ENCODE assay signal across 18 cellular contexts in the genomic region with DNA sequence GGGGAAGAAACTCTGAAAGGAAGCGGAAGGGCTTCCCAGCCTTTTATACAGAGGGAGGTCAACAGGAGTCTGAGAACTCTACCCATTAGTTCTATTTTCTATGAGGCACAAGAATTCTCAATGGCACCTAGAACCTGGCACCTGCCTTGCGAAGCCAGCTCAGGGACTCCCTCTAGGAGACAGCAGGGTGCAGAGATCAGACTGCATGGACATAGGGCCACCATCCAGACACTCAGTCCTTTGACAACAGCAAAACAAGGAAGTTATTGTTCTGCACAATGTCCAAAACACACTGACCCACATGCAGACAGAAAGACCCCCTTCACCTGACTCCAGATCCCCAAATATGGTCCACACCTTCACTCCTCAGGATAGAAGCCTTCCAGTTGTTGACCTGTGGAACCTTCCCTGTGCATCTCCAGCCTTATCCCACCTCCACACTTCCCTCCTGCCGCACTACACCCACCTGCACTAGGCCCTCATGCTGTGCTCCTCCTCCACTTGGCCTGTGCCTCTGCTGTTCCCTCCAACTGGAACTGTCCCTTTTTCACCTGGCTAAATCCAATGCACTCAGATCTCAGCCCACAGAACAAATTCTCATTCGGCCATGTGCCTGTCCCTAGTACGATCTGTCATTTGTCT. TPM values are rescaled to one million over a fixed set of nuclear protein-coding genes. Genes with fewer than 3 reads are reported as not detected.
DNase-seq lines count a peak whose midpoint lies in the region; ATAC-seq and TF ChIP-seq lines count a peak whose summit lies in the region.
"Had no signal": no experiment of that assay in that cellular context is flagged by ENCODE, and none has a peak within 500 bp of the region (broad histone marks: within the 10 kb centered on the region; RNA-seq: fewer than 3 reads in every experiment).

No MANE protein-coding gene starts in this region.

- H3K4me1 Mint-ChIP-seq in central memory CD8-positive, alpha-beta T cell, result peaks cover 39% of the 10 kb centered on the region

- POLR2A ChIA-PET in HEK293 (lab: Yijun Ruan, JAX), result no interaction called here

- H3K4me1 ChIP-seq in HEK293 (ENCODE audit: control insufficient read depth, insufficient read depth, low read length), result peaks cover 7% of the 10 kb centered on the region

- H3K36me3 ChIP-seq in HEK293 (ENCODE audit: control insufficient read depth in 2 of 2, insufficient read depth in 1 of 2, low read length in 2 of 2), result peaks cover 0 to 3% of the 10 kb centered on the region in 2 experiments; a peak in 1 of 3 replicates

- H3K36me3 Mint-ChIP-seq in central memory CD8-positive, alpha-beta T cell (ENCODE audit: insufficient read depth), result peaks cover 17% of the 10 kb centered on the region

- no peak overlapping the region for H3K27ac ChIP-seq in HEK293 (ENCODE audit: extremely low read depth, low read depth, low read length)
- peak overlapping the region; percentile 96 for H3K27ac ChIP-seq in layer of hippocampus (ENCODE audit: low read depth, low read length)

- H3K27me3 Mint-ChIP-seq in central memory CD8-positive, alpha-beta T cell, result no peaks in the 10 kb centered on the region
- H3K27me3 Mint-ChIP-seq: CD4-positive, CD25-positive, alpha-beta regulatory T cell had no signal

- no peaks in the 10 kb centered on the region for H3K9me3 ChIP-seq in HEK293 (ENCODE audit: control insufficient read depth, insufficient read depth, low read depth, low read length)

- peak overlapping the region; percentile 11 for H3K27ac Mint-ChIP-seq in central memory CD8-positive, alpha-beta T cell (ENCODE audit: low read depth)
- H3K27ac Mint-ChIP-seq: GM23338 had no signal

- DNase-seq in central memory CD8-positive, alpha-beta T cell (ENCODE audit: low spot score in 2 of 2), result no peak
- peak; percentile 75 for DNase-seq in superior temporal gyrus (ENCODE audit: extremely low spot score)
- no peak for DNase-seq in left lobe of liver (ENCODE audit: low spot score)
- DNase-seq in glomerular visceral epithelial cell (ENCODE audit: extremely low spot score), result no peak
- no peak for DNase-seq in activated naive CD4-positive, alpha-beta T cell treated with Interleukin-2 at 50 U/mL for 16 hours
- DNase-seq: AML-193; CD4-positive, CD25-positive, alpha-beta regulatory T cell; GF-D8; IMR-90; Kasumi-1; NCI-H1105 treated with DMSO at 0.1 percent for 48 hours; NCI-H1930; NCI-H2171 treated with DMSO at 0.1 percent for 48 hours; NCI-H510A; SHP77 had no signal

- TF ChIP-seq CTCF in HEK293 (tag by site-specific recombination; IDR thresholded peaks at IDR 0.05), result no peak

- no peak overlapping the region for H3K4me3 Mint-ChIP-seq in central memory CD8-positive, alpha-beta T cell
- H3K4me3 Mint-ChIP-seq: CD4-positive, CD25-positive, alpha-beta regulatory T cell; GM23338 had no signal

- CTCF ChIA-PET in HEK293 (lab: Yijun Ruan, JAX), result interaction anchor here (1.1 kb wide), 1 partner anchor 157 kb away, joined by 3 read pairs; no protein-coding TSS in a partner anchor

- H3K4me3 ChIP-seq in HEK293 (ENCODE audit: low read depth, low read length), result no peak overlapping the region
- H3K4me3 ChIP-seq: GM23338 had no signal

- no peaks in the 10 kb centered on the region for H3K27me3 ChIP-seq in layer of hippocampus (ENCODE audit: control insufficient read depth, insufficient read depth, low read length)

- H3K9me3 Mint-ChIP-seq in central memory CD8-positive, alpha-beta T cell, result no peaks in the 10 kb centered on the region
- H3K9me3 Mint-ChIP-seq: CD4-positive, CD25-positive, alpha-beta regulatory T cell; GM23338 had no signal

- ATAC-seq in central memory CD8-positive, alpha-beta T cell (replicated peaks; ENCODE audit: extremely low read depth, poor library complexity, severe bottlenecking), result no peak
- no peak for ATAC-seq in left lobe of liver
- ATAC-seq: GM23338 had no signal

TF ChIP-seq in HEK293, 187 proteins besides CTCF, POLR2A, EP300 and RAD21:
- TF ChIP-seq ZNF560 (tag by site-specific recombination; IDR thresholded peaks at IDR 0.05; ENCODE audit: borderline replicate concordance), result no peak
- peak; percentile 24; the same call in 1 of the 2 replicates for TF ChIP-seq ZNF600 (tag by site-specific recombination; IDR thresholded peaks at IDR 0.05)
- peak; percentile 67 for TF ChIP-seq ZFHX2 (tag by site-specific recombination; conservative IDR thresholded peaks at IDR 0.05)
- TF ChIP-seq ZNF776 (tag by site-specific recombination; IDR thresholded peaks at IDR 0.05; ENCODE audit: borderline replicate concordance), result no peak
- TF ChIP-seq ZFP41 (tag by site-specific recombination; IDR thresholded peaks at IDR 0.05; ENCODE audit: borderline replicate concordance), result no peak
- TF ChIP-seq, protein P1, sequence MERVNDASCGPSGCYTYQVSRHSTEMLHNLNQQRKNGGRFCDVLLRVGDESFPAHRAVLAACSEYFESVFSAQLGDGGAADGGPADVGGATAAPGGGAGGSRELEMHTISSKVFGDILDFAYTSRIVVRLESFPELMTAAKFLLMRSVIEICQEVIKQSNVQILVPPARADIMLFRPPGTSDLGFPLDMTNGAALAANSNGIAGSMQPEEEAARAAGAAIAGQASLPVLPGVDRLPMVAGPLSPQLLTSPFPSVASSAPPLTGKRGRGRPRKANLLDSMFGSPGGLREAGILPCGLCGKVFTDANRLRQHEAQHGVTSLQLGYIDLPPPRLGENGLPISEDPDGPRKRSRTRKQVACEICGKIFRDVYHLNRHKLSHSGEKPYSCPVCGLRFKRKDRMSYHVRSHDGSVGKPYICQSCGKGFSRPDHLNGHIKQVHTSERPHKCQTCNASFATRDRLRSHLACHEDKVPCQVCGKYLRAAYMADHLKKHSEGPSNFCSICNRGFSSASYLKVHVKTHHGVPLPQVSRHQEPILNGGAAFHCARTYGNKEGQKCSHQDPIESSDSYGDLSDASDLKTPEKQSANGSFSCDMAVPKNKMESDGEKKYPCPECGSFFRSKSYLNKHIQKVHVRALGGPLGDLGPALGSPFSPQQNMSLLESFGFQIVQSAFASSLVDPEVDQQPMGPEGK (tag by site-specific recombination; IDR thresholded peaks at IDR 0.05), result no peak
- peak; percentile 83 for TF ChIP-seq EGR2 (tag by site-specific recombination; IDR thresholded peaks at IDR 0.05; ENCODE audit: low read depth)
- TF ChIP-seq ZNF133 (tag by site-specific recombination; IDR thresholded peaks at IDR 0.05), result no peak
- TF ChIP-seq, protein P2, sequence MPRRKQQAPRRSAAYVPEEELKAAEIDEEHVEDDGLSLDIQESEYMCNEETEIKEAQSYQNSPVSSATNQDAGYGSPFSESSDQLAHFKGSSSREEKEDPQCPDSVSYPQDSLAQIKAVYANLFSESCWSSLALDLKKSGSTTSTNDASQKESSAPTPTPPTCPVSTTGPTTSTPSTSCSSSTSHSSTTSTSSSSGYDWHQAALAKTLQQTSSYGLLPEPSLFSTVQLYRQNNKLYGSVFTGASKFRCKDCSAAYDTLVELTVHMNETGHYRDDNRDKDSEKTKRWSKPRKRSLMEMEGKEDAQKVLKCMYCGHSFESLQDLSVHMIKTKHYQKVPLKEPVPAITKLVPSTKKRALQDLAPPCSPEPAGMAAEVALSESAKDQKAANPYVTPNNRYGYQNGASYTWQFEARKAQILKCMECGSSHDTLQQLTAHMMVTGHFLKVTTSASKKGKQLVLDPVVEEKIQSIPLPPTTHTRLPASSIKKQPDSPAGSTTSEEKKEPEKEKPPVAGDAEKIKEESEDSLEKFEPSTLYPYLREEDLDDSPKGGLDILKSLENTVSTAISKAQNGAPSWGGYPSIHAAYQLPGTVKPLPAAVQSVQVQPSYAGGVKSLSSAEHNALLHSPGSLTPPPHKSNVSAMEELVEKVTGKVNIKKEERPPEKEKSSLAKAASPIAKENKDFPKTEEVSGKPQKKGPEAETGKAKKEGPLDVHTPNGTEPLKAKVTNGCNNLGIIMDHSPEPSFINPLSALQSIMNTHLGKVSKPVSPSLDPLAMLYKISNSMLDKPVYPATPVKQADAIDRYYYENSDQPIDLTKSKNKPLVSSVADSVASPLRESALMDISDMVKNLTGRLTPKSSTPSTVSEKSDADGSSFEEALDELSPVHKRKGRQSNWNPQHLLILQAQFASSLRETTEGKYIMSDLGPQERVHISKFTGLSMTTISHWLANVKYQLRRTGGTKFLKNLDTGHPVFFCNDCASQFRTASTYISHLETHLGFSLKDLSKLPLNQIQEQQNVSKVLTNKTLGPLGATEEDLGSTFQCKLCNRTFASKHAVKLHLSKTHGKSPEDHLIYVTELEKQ (tag by site-specific recombination; IDR thresholded peaks at IDR 0.05; ENCODE audit: borderline replicate concordance), result no peak
- no peak for TF ChIP-seq AEBP2 (tag by site-specific recombination; IDR thresholded peaks at IDR 0.05; ENCODE audit: borderline replicate concordance)

RNA-seq across cellular contexts. Expression of gene ACSS1, which starts 27.8 kb away (rescaled TPM):
- 9.9 TPM for total RNA-seq in left lobe of liver

RNA-seq across cellular contexts. Expression of gene APMAP, which starts 37.6 kb away (rescaled TPM):
- 180 TPM for total RNA-seq in left lobe of liver

RNA-seq across cellular contexts. Expression of gene VSX1, which starts 51.8 kb away (rescaled TPM):
- total RNA-seq in left lobe of liver, result 0.18 TPM
- total RNA-seq: CD4-positive, CD25-positive, alpha-beta regulatory T cell; IMR-90 had no signal
